In genomic region chr7:1742555-1743303, GRCh38 we compare ENCODE assay signal across 8 cellular contexts.
DNase-seq lines count a peak whose midpoint lies in the region; ATAC-seq and TF ChIP-seq lines count a peak whose summit lies in the region.

No MANE protein-coding gene starts in this region.

- H3K79me2 ChIP-seq in GM23338 (replicated peaks; ENCODE audit: insufficient read depth), result no peaks in the 10 kb centered on the region

- TF ChIP-seq CTCF in body of pancreas (IDR thresholded peaks at IDR 0.05), result no peak
- no peak for TF ChIP-seq CTCF in GM23338 (conservative IDR thresholded peaks at IDR 0.05; ENCODE audit: low read depth in 2 of 2)

- DNase-seq in SIG-M5 treated with dmso at 0.1 percent for 504 hours (lab: John Stamatoyannopoulos, UW; ENCODE audit: unreplicated experiment), result peak; percentile 3
- DNase-seq in SIG-M5 (lab: John Stamatoyannopoulos, UW), result no peak
- DNase-seq in NCI-H82 (lab: John Stamatoyannopoulos, UW), result peak; percentile 51
- DNase-seq in body of pancreas, result peak; percentile 41 to 70 (median 57)
- no peak for DNase-seq in natural killer cell treated with Interleukin-12 subunit alpha and Interleukin-12 subunit beta and Interleukin-15 and Interleukin-18, amount 100 ng/mL, for 72 hours (ENCODE audit: low spot score)
- no peak for DNase-seq in GM23338 (ENCODE audit: low spot score)

- peak overlapping the region; percentile 23 to 26 for H3K27ac Mint-ChIP-seq in natural killer cell treated with Interleukin-12 subunit alpha and Interleukin-12 subunit beta and Interleukin-15 and Interleukin-18, amount 100 ng/mL, for 72 hours
- no peak overlapping the region for H3K27ac Mint-ChIP-seq in GM23338

- no peaks in the 10 kb centered on the region for H3K36me3 ChIP-seq in body of pancreas (replicated peaks in 1 of 2; ENCODE audit: insufficient read depth in 1 of 2, low read depth in 2 of 2)
- H3K36me3 ChIP-seq in GM23338 (ENCODE audit: insufficient read depth), result no peaks in the 10 kb centered on the region

- H3K4me1 ChIP-seq in body of pancreas, result peaks cover 9% of the 10 kb centered on the region
- H3K4me1 ChIP-seq in GM23338 (ENCODE audit: insufficient read depth), result no peaks in the 10 kb centered on the region

- no peaks in the 10 kb centered on the region for H3K36me3 Mint-ChIP-seq in natural killer cell treated with Interleukin-12 subunit alpha and Interleukin-12 subunit beta and Interleukin-15 and Interleukin-18, amount 100 ng/mL, for 72 hours
- H3K36me3 Mint-ChIP-seq in GM23338 (ENCODE audit: low read depth), result no peaks in the 10 kb centered on the region; the same call in 2 of the 3 replicates

- TF ChIP-seq POLR2A in body of pancreas (IDR thresholded peaks at IDR 0.05), result no peak

- H3K4me2 ChIP-seq in GM23338, result no peak overlapping the region

- ATAC-seq in body of pancreas (no peak), GM23338 (no peak), HG03095 (IDR thresholded peaks at IDR 0.05; ENCODE audit: unreplicated experiment) (no peak), HG03175 (IDR thresholded peaks at IDR 0.05; ENCODE audit: unreplicated experiment) (no peak)
- peak; percentile 62 to 66 for ATAC-seq in natural killer cell treated with Interleukin-12 subunit alpha and Interleukin-12 subunit beta and Interleukin-15 and Interleukin-18, amount 100 ng/mL, for 72 hours

- WGBS in body of pancreas, 2 donors, result 23 to 28% methylated on average over 17 to 28 of the region's 28 CpGs

- peaks cover 0 to 5% of the 10 kb centered on the region in 2 donors for H3K27me3 Mint-ChIP-seq in natural killer cell treated with Interleukin-12 subunit alpha and Interleukin-12 subunit beta and Interleukin-15 and Interleukin-18, amount 100 ng/mL, for 72 hours
- peaks cover 5% of the 10 kb centered on the region for H3K27me3 Mint-ChIP-seq in GM23338 (ENCODE audit: insufficient read depth, low read depth, poor library complexity)

- H4K20me1 ChIP-seq in GM23338 (replicated peaks; ENCODE audit: insufficient read depth), result no peaks in the 10 kb centered on the region

- H3K9me3 ChIP-seq in body of pancreas, result no peaks in the 10 kb centered on the region

- H3K27me3 ChIP-seq in body of pancreas (no peaks in the 10 kb centered on the region), GM23338 (ENCODE audit: insufficient read depth) (no peaks in the 10 kb centered on the region)

- peak overlapping the region; percentile 66 for H3K4me3 Mint-ChIP-seq in natural killer cell treated with Interleukin-12 subunit alpha and Interleukin-12 subunit beta and Interleukin-15 and Interleukin-18, amount 100 ng/mL, for 72 hours
- no peak overlapping the region for H3K4me3 Mint-ChIP-seq in GM23338

- H3F3A ChIP-seq in GM23338 (replicated peaks; ENCODE audit: low read depth), result no peaks in the 10 kb centered on the region

- H3K27ac ChIP-seq in body of pancreas, result no peak overlapping the region
- no peak overlapping the region for H3K27ac ChIP-seq in GM23338 (ENCODE audit: low read depth)

- no peaks in the 10 kb centered on the region for H3K9me3 Mint-ChIP-seq in natural killer cell treated with Interleukin-12 subunit alpha and Interleukin-12 subunit beta and Interleukin-15 and Interleukin-18, amount 100 ng/mL, for 72 hours
- no peaks in the 10 kb centered on the region for H3K9me3 Mint-ChIP-seq in GM23338

- no peaks in the 10 kb centered on the region for H3K9me2 ChIP-seq in GM23338 (ENCODE audit: insufficient read depth)

- H3K4me3 ChIP-seq in body of pancreas (no peak overlapping the region), GM23338 (no peak overlapping the region)

- H2AFZ ChIP-seq in GM23338, result no peak overlapping the region

- intact Hi-C loops in body of pancreas (cut with DNase I), result no loop called here

- H3K4me1 Mint-ChIP-seq in natural killer cell treated with Interleukin-12 subunit alpha and Interleukin-12 subunit beta and Interleukin-15 and Interleukin-18, amount 100 ng/mL, for 72 hours (ENCODE audit: low read depth in 2 of 2), result peaks cover 22 to 27% of the 10 kb centered on the region in 2 donors
- peaks cover under 1% of the 10 kb centered on the region; the same call in 1 of the 3 replicates for H3K4me1 Mint-ChIP-seq in GM23338

TF ChIP-seq in GM23338, 12 proteins besides CTCF, POLR2A, EP300 and RAD21 (continues in another document):
- TF ChIP-seq ETS1 (IDR thresholded peaks at IDR 0.05) (no peak), CREB1 (CRISPR knock-in tag; IDR thresholded peaks at IDR 0.05; ENCODE audit: low read depth) (no peak), STAT1 (IDR thresholded peaks at IDR 0.05; ENCODE audit: unreplicated experiment) (no peak), ZNF114 (CRISPR knock-in tag; IDR thresholded peaks at IDR 0.05) (no peak), NANOG (IDR thresholded peaks at IDR 0.05; ENCODE audit: borderline replicate concordance) (no peak), EZH2 (IDR thresholded peaks at IDR 0.05; ENCODE audit: low read depth, unreplicated experiment) (no peak), EZH2phosphoT487 (IDR thresholded peaks at IDR 0.05; ENCODE audit: unreplicated experiment) (no peak), ZNF462 (CRISPR knock-in tag; IDR thresholded peaks at IDR 0.05) (no peak), POLR2AphosphoS5 (IDR thresholded peaks at IDR 0.05; ENCODE audit: low read depth) (no peak)

Comparison
In these comparisons a context has a peak if more than half of its experiments do, and no peak if none do; other contexts are left out.
1. DNase-seq: peak in SIG-M5 treated with dmso at 0.1 percent for 504 hours (single experiment), NCI-H82 (single experiment) and body of pancreas (4 of 4); none in SIG-M5 (single experiment), natural killer cell treated with Interleukin-12 subunit alpha and Interleukin-12 subunit beta and Interleukin-15 and Interleukin-18, amount 100 ng/mL, for 72 hours (single experiment) and GM23338 (single experiment).
2. ATAC-seq: peak in natural killer cell treated with Interleukin-12 subunit alpha and Interleukin-12 subunit beta and Interleukin-15 and Interleukin-18, amount 100 ng/mL, for 72 hours (2 of 2); none in body of pancreas (single experiment), GM23338 (single experiment), HG03095 (single experiment) and HG03175 (single experiment).